In the genomic region with DNA sequence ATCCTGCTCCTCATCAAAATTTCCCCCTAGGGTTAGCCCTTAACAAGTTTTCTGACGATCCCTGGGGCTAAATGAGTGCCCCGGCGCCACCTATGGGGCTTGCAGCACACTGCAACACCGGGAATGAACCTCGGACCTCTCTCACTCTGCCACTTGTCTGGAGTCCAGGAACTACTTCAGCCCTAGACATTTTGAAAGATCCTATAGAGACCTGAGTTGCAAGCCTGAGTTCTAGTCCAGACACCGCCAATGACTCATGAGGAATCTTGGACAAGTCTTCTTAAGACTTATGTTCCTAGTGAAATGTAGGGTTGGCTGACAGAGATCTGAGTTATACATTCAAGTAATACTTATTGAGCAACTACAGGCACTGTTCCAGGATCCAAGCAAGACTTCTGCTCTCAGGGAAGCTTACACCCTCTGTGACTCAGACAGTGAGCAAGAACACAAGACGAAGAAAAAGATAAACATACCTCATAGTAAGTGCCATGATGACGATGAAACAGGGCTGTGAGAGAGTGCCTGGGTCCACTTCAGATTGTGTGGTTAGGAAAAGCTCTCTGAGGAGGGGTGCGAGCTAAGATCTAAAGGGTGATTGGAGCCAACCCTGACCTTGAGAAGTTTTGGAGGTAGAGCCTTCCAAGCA, we compare ENCODE assay signal across 8 cellular contexts. TPM values are rescaled to one million over a fixed set of nuclear protein-coding genes. Genes with fewer than 3 reads are reported as not detected.
A peak's percentile ranks its signal among the peaks of the same experiment; 100 is the strongest.
DNase-seq lines count a peak whose midpoint lies in the region; ATAC-seq, FAIRE-seq and TF ChIP-seq lines count a peak whose summit lies in the region.

No MANE protein-coding gene starts in this region.

- no peaks in the 10 kb centered on the region for H4K20me1 ChIP-seq in SU-DHL-6 (ENCODE audit: low read depth, low read length)

- H3K4me3 ChIP-seq in SU-DHL-6 (ENCODE audit: insufficient read depth, low read length, poor library complexity, severe bottlenecking) (no peak overlapping the region), endodermal cell (ENCODE audit: low read length) (no peak overlapping the region), vagina (no peak overlapping the region)
- H3K4me3 ChIP-seq in naive thymus-derived CD4-positive, alpha-beta T cell (ENCODE audit: low read length): no peak overlapping the region

- H3K27ac Mint-ChIP-seq in endodermal cell: no peak overlapping the region
- peak overlapping the region in 1 of 9 donors; percentile 21 for H3K27ac Mint-ChIP-seq in naive thymus-derived CD4-positive, alpha-beta T cell

- ATAC-seq in GM21423 (IDR thresholded peaks at IDR 0.05; ENCODE audit: unreplicated experiment): peak; percentile 88
- ATAC-seq in naive thymus-derived CD4-positive, alpha-beta T cell: peak; percentile 70

- no peaks in the 10 kb centered on the region for H3K27me3 ChIP-seq in SU-DHL-6 (ENCODE audit: low read length)
- no peaks in the 10 kb centered on the region for H3K27me3 ChIP-seq in endodermal cell (ENCODE audit: control insufficient read depth, insufficient read depth, low read length, poor library complexity, severe bottlenecking)
- peaks cover 3 to 4% of the 10 kb centered on the region in 2 donors for H3K27me3 ChIP-seq in naive thymus-derived CD4-positive, alpha-beta T cell (ENCODE audit: control insufficient read depth in 2 of 2, insufficient read depth in 2 of 2, low read length in 2 of 2)
- H3K27me3 ChIP-seq in vagina: no peaks in the 10 kb centered on the region

- no peak for FAIRE-seq in HTR-8/SVneo (lab: Jason Lieb, UNC)

- H3K4me3 Mint-ChIP-seq in endodermal cell: no peak overlapping the region
- H3K4me3 Mint-ChIP-seq in naive thymus-derived CD4-positive, alpha-beta T cell: no peak overlapping the region

- WGBS in endodermal cell (ENCODE audit: insufficient coverage in 1 of 2, insufficient read length in 1 of 2), 2 experiments: 32 to 41% methylated on average over 8 to 9 of the region's 9 CpGs

- H3K9me2 ChIP-seq in SU-DHL-6 (replicated peaks; ENCODE audit: insufficient read depth, low read length): no peaks in the 10 kb centered on the region

- H3K4me1 Mint-ChIP-seq in endodermal cell: peaks cover 6% of the 10 kb centered on the region
- H3K4me1 Mint-ChIP-seq in naive thymus-derived CD4-positive, alpha-beta T cell: no peaks in the 10 kb centered on the region

- H3K9ac ChIP-seq in SU-DHL-6 (ENCODE audit: low read length): no peak overlapping the region
- no peak overlapping the region for H3K9ac ChIP-seq in endodermal cell (ENCODE audit: extremely low read depth, low read length, poor library complexity, severe bottlenecking)

- DNase-seq in GM03348 (ENCODE audit: low spot score): peak; percentile 89
- peak; percentile 46 for DNase-seq in HTR-8/SVneo (ENCODE audit: insufficient read length, low spot score)
- peak; percentile 91 for DNase-seq in endodermal cell
- peak in 1 of 9 donors; percentile 39 for DNase-seq in naive thymus-derived CD4-positive, alpha-beta T cell
- peak; percentile 70 to 92 for DNase-seq in vagina (ENCODE audit: extremely low spot score in 2 of 2)
- DNase-seq in NCI-H345 (lab: John Stamatoyannopoulos, UW): no peak

- intact Hi-C loops in naive thymus-derived CD4-positive, alpha-beta T cell (cut with micrococcal nuclease): no loop called here
- intact Hi-C loops in vagina (cut with DNase I): no loop called here

- H3K36me3 Mint-ChIP-seq in endodermal cell (ENCODE audit: low read depth): no peaks in the 10 kb centered on the region
- no peaks in the 10 kb centered on the region for H3K36me3 Mint-ChIP-seq in naive thymus-derived CD4-positive, alpha-beta T cell

- no peaks in the 10 kb centered on the region for H3K27me3 Mint-ChIP-seq in endodermal cell (ENCODE audit: insufficient read depth)
- peaks cover 22 to 38% (median 30%) of the 10 kb centered on the region in 5 donors for H3K27me3 Mint-ChIP-seq in naive thymus-derived CD4-positive, alpha-beta T cell

- peaks cover 6% of the 10 kb centered on the region for H3K4me1 ChIP-seq in endodermal cell (ENCODE audit: control insufficient read depth, insufficient read depth, low read length)
- no peaks in the 10 kb centered on the region for H3K4me1 ChIP-seq in naive thymus-derived CD4-positive, alpha-beta T cell (ENCODE audit: control insufficient read depth in 2 of 2, insufficient read depth in 2 of 2, low read length in 2 of 2)
- peaks cover 19% of the 10 kb centered on the region for H3K4me1 ChIP-seq in vagina

- POLR2A ChIA-PET in naive thymus-derived CD4-positive, alpha-beta T cell (lab: Charles Lee): no interaction called here

- CTCF ChIA-PET in naive thymus-derived CD4-positive, alpha-beta T cell (lab: Charles Lee): no interaction called here

- H3K27ac ChIP-seq in SU-DHL-6 (ENCODE audit: low read depth, low read length) (no peak overlapping the region), endodermal cell (ENCODE audit: low read depth, low read length) (no peak overlapping the region), vagina (peak overlapping the region; percentile 74)
- no peak overlapping the region for H3K27ac ChIP-seq in naive thymus-derived CD4-positive, alpha-beta T cell (ENCODE audit: low read depth, low read length)

- TF ChIP-seq CTCF in SU-DHL-6 (IDR thresholded peaks at IDR 0.05; ENCODE audit: insufficient read depth, low read length, poor library complexity, severe bottlenecking) (peak; percentile 96), endodermal cell (conservative IDR thresholded peaks at IDR 0.05) (peak; percentile 91), vagina (IDR thresholded peaks at IDR 0.05) (peak in 2 of 3 experiments; percentile 21 to 33)

- no peaks in the 10 kb centered on the region for H3F3A ChIP-seq in SU-DHL-6 (ENCODE audit: insufficient read depth)

- no peak overlapping the region for H3K4me2 ChIP-seq in SU-DHL-6 (ENCODE audit: low read depth, low read length, poor library complexity, severe bottlenecking)

- TF ChIP-seq POLR2A in vagina (IDR thresholded peaks at IDR 0.05): no peak

- no peaks in the 10 kb centered on the region for H3K36me3 ChIP-seq in SU-DHL-6 (ENCODE audit: low read length)
- no peaks in the 10 kb centered on the region for H3K36me3 ChIP-seq in endodermal cell (ENCODE audit: control insufficient read depth, insufficient read depth, low read length)
- H3K36me3 ChIP-seq in naive thymus-derived CD4-positive, alpha-beta T cell (ENCODE audit: control insufficient read depth in 2 of 3, insufficient read depth in 3 of 3, low read length in 3 of 3): no peaks in the 10 kb centered on the region
- H3K36me3 ChIP-seq in vagina: no peaks in the 10 kb centered on the region

- H2AFZ ChIP-seq in SU-DHL-6 (ENCODE audit: low read depth, low read length, severe bottlenecking): no peak overlapping the region

- no peaks in the 10 kb centered on the region for H3K9me3 Mint-ChIP-seq in endodermal cell
- H3K9me3 Mint-ChIP-seq in naive thymus-derived CD4-positive, alpha-beta T cell: peaks cover 0 to 4% (median 0%) of the 10 kb centered on the region in 11 donors

- no peaks in the 10 kb centered on the region for H3K79me2 ChIP-seq in SU-DHL-6 (ENCODE audit: insufficient read depth, low read length)

- H3K9me3 ChIP-seq in SU-DHL-6 (ENCODE audit: insufficient read depth, low read length) (no peaks in the 10 kb centered on the region), endodermal cell (ENCODE audit: control insufficient read depth, low read length) (no peaks in the 10 kb centered on the region), vagina (no peaks in the 10 kb centered on the region)
- H3K9me3 ChIP-seq in naive thymus-derived CD4-positive, alpha-beta T cell (ENCODE audit: control insufficient read depth in 2 of 3, low read length in 3 of 3): no peaks in the 10 kb centered on the region

RNA-seq across cellular contexts. Expression of a gene that starts 10.2 kb away (rescaled TPM):
- total RNA-seq in endodermal cell (10 to 100 TPM; 22.7 to 26.8 TPM), vagina (11.5 TPM)
- 21.2 TPM for polyA plus RNA-seq in endodermal cell (2013, experiment 1 of 2)
- 19.9 TPM for polyA plus RNA-seq in endodermal cell (2013, experiment 2 of 2)
- total RNA-seq in naive thymus-derived CD4-positive, alpha-beta T cell: 1 to 10 TPM in 1 of 5 experiments, under 1 TPM in 2, not detected in 2; 0.19 to 1.2 (median 0.61) TPM
- polyA plus RNA-seq in naive thymus-derived CD4-positive, alpha-beta T cell: not detected

Comparison
In these comparisons a context has a peak if more than half of its experiments do, and no peak if none do; other contexts are left out.
1. CTCF ChIP-seq: peak in every context shown above with its lines; median percentile 96 in SU-DHL-6; 91 in endodermal cell; 27 in vagina.